In the genomic region with DNA sequence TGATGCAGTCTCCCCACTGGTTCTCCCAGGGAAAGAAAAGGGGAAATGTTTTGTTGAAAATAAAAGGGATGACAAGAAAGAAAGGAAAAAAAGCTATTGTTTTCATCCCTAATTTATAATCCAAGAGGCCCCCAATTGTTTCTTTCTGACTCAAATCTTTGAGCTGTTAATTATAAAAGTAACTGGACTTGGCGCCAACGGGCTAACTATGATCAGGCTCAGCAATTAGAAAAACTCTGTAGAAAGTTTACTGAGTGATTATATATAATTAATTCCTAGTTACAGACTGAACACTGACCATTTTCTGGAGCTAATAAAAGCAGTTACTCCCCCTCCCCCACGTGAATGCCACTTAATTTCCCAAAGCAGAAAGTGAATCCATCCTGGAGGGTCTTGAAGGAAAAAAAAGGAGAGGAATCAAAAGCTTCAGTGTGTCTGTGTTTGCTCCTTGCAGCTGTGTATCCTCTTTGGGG, we compare ENCODE assay signal across 8 cellular contexts. TPM values are rescaled to one million over a fixed set of nuclear protein-coding genes. Genes with fewer than 3 reads are reported as not detected.
DNase-seq lines count a peak whose midpoint lies in the region; ATAC-seq and TF ChIP-seq lines count a peak whose summit lies in the region.

No MANE protein-coding gene starts in this region.

- H3K4me1 ChIP-seq in RWPE2 (ENCODE audit: insufficient read depth, poor library complexity, severe bottlenecking): peaks cover 96% of the 10 kb centered on the region
- H3K4me1 ChIP-seq in skeletal muscle satellite cell (ENCODE audit: control insufficient read depth, insufficient read depth, low read length): peaks cover 100% of the 10 kb centered on the region

- H3K9me3 ChIP-seq in RWPE2 (ENCODE audit: severe bottlenecking): no peaks in the 10 kb centered on the region
- no peaks in the 10 kb centered on the region for H3K9me3 ChIP-seq in skeletal muscle satellite cell (replicated peaks; ENCODE audit: low read length)

- TF ChIP-seq CTCF in HFF-Myc (IDR thresholded peaks at IDR 0.05; ENCODE audit: low read depth, low read length, missing control alignments) (no peak), RWPE2 (IDR thresholded peaks at IDR 0.05; ENCODE audit: poor library complexity, severe bottlenecking) (no peak), fibroblast of pulmonary artery (IDR thresholded peaks at IDR 0.05; ENCODE audit: low read length, missing control alignments) (no peak)

- H3K36me3 ChIP-seq in RWPE2 (ENCODE audit: low read depth) (peaks cover 62% of the 10 kb centered on the region), skeletal muscle satellite cell (ENCODE audit: insufficient read depth, low read length) (peaks cover 29% of the 10 kb centered on the region)

- H3K27me3 ChIP-seq in RWPE2 (ENCODE audit: insufficient read depth, poor library complexity, severe bottlenecking) (no peaks in the 10 kb centered on the region), skeletal muscle satellite cell (ENCODE audit: control insufficient read depth, insufficient read depth, low read length) (no peaks in the 10 kb centered on the region)

- ATAC-seq in RWPE2 (ENCODE audit: low read depth): no peak

- H3K27ac ChIP-seq in RWPE2 (ENCODE audit: poor library complexity, severe bottlenecking): peak overlapping the region; percentile 99

- H3K4me2 ChIP-seq in skeletal muscle satellite cell (ENCODE audit: low read length): peak overlapping the region; percentile 91

- H3K9ac ChIP-seq in skeletal muscle satellite cell (ENCODE audit: low read depth, low read length): peak overlapping the region; percentile 89

- peak overlapping the region; percentile 53 for H3K4me3 ChIP-seq in HFF-Myc (replicated peaks; ENCODE audit: low read depth, low read length)
- H3K4me3 ChIP-seq in RWPE2 (ENCODE audit: severe bottlenecking): peak overlapping the region; percentile 13
- H3K4me3 ChIP-seq in fibroblast of pulmonary artery (replicated peaks; ENCODE audit: low read depth, low read length): peak overlapping the region; percentile 63
- H3K4me3 ChIP-seq in skeletal muscle satellite cell (ENCODE audit: low read length): peak overlapping the region; percentile 67

- no peak for DNase-seq in HFF-Myc (ENCODE audit: extremely low read depth, low read depth)
- DNase-seq in RWPE2 (ENCODE audit: low spot score): no peak
- DNase-seq in fibroblast of pulmonary artery (ENCODE audit: low read depth): no peak
- DNase-seq in NCI-H526 (lab: John Stamatoyannopoulos, UW): no peak
- no peak for DNase-seq in stimulated activated CD8-positive, alpha-beta memory T cell treated with anti-CD3 and anti-CD28 coated beads, Interleukin-4, amount 100 ng/mL, for 48 hours
- DNase-seq in GF-D8 (lab: John Stamatoyannopoulos, UW): no peak
- DNase-seq in activated CD8-positive, alpha-beta memory T cell treated with anti-CD3 and anti-CD28 coated beads for 24 hours: no peak

RNA-seq across cellular contexts. Expression of a gene that starts 3.2 kb away (rescaled TPM):
- total RNA-seq in skeletal muscle satellite cell (2012; rRNA removed): 40.1 and 50.0 TPM in 2 replicates

Comparison
In these comparisons a context has a peak if more than half of its experiments do, and no peak if none do; other contexts are left out.
1. H3K4me3 ChIP-seq: peak in every context shown above with its lines; median percentile 67 in skeletal muscle satellite cell; 63 in fibroblast of pulmonary artery; 53 in HFF-Myc; 13 in RWPE2.